9 cellular contexts compared by ENCODE assay signal in the genomic region with DNA sequence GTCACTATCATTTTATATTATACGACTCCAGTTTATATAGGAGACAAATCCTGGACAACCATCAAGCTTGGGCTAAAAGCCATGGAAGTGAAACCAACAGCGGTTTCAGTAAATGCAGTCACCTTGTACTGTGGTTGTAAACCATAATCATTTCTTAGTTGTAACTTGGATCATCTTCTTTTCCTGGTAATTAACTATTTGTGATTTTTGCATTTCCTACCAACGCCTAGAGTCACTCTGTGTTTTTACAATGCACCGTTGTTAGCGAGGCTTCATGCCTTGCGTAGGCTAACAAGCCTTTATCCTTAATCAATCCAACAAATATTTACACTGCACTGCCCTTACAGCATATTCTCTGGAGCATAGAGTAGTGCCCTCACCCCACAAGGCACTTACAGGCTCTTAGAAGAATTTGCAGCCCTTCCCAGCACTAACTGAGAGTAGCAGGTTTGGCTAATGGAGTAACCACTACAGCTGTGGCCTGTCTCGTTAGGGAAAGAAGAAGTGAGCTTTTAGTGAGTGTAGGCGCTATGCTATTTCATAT.
A peak's percentile ranks its signal among the peaks of the same experiment; 100 is the strongest.
DNase-seq lines count a peak whose midpoint lies in the region; ATAC-seq and TF ChIP-seq lines count a peak whose summit lies in the region.
"Had no signal": no experiment of that assay in that cellular context is flagged by ENCODE, and none has a peak within 500 bp of the region (broad histone marks: within the 10 kb centered on the region; RNA-seq: fewer than 3 reads in every experiment).

No MANE protein-coding gene starts in this region.

- H3K27me3 Mint-ChIP-seq in nephron progenitor cell (ENCODE audit: low read depth, poor library complexity): no peaks in the 10 kb centered on the region

- no peak overlapping the region for H3K4me3 Mint-ChIP-seq in nephron progenitor cell

- peaks cover 23% of the 10 kb centered on the region for H3K4me1 ChIP-seq in body of pancreas

- intact Hi-C loops in body of pancreas (cut with DNase I): no loop called here

- no peaks in the 10 kb centered on the region for H3K9me3 Mint-ChIP-seq in nephron progenitor cell

- peaks cover 10 to 19% of the 10 kb centered on the region in 2 donors for H3K36me3 ChIP-seq in body of pancreas (replicated peaks in 1 of 2; ENCODE audit: insufficient read depth in 1 of 2, low read depth in 2 of 2)

- H3K4me3 ChIP-seq in body of pancreas: no peak overlapping the region

- DNase-seq in DMS79 treated with DMSO at 0.1 percent for 48 hours (lab: John Stamatoyannopoulos, UW) (peak; percentile 77), NCI-H128 (lab: John Stamatoyannopoulos, UW; ENCODE audit: unreplicated experiment) (peak; percentile 31), body of pancreas (peak; percentile 41 to 75 (median 62)), nephron progenitor cell (no peak), AG08395 (ENCODE audit: low spot score) (no peak), omental fat pad (ENCODE audit: low spot score) (no peak), midbrain (lab: John Stamatoyannopoulos, UW) (no peak)
- DNase-seq: activated CD8-positive, alpha-beta memory T cell treated with anti-CD3 and anti-CD28 coated beads, Interleukin-2, amount 50 U/mL, for 48 hours had no signal

- H3K4me1 Mint-ChIP-seq in nephron progenitor cell: peaks cover 33% of the 10 kb centered on the region

- TF ChIP-seq CTCF in body of pancreas (IDR thresholded peaks at IDR 0.05) (no peak), nephron progenitor cell (IDR thresholded peaks at IDR 0.05) (no peak), omental fat pad (IDR thresholded peaks at IDR 0.05) (no peak)

- ATAC-seq in body of pancreas (peak; percentile 92), omental fat pad (ENCODE audit: low FRiP score) (no peak), HG03354 (IDR thresholded peaks at IDR 0.05; ENCODE audit: poor library complexity, severe bottlenecking, unreplicated experiment) (no peak)

- H3K27me3 ChIP-seq in body of pancreas: no peaks in the 10 kb centered on the region

- H3K9me3 ChIP-seq in body of pancreas: no peaks in the 10 kb centered on the region

- H3K36me3 Mint-ChIP-seq in nephron progenitor cell (ENCODE audit: low read depth): peaks cover 40% of the 10 kb centered on the region

- peak overlapping the region; percentile 89 for H3K27ac Mint-ChIP-seq in nephron progenitor cell

- WGBS in body of pancreas, 2 donors: 25 to 37% methylated on average over 8 of the region's 8 CpGs

- H3K27ac ChIP-seq in body of pancreas: peak overlapping the region; percentile 62 to 79 (median 68)

- TF ChIP-seq POLR2A in body of pancreas (IDR thresholded peaks at IDR 0.05): no peak

Comparison
In these comparisons a context has a peak if more than half of its experiments do, and no peak if none do; other contexts are left out.
1. DNase-seq: peak in DMS79 treated with DMSO at 0.1 percent for 48 hours (single experiment), NCI-H128 (single experiment) and body of pancreas (4 of 4); none in nephron progenitor cell (single experiment), AG08395 (single experiment), omental fat pad (single experiment) and midbrain (single experiment).